Comparison of ENCODE assay signal across 14 cellular contexts in the genomic region with DNA sequence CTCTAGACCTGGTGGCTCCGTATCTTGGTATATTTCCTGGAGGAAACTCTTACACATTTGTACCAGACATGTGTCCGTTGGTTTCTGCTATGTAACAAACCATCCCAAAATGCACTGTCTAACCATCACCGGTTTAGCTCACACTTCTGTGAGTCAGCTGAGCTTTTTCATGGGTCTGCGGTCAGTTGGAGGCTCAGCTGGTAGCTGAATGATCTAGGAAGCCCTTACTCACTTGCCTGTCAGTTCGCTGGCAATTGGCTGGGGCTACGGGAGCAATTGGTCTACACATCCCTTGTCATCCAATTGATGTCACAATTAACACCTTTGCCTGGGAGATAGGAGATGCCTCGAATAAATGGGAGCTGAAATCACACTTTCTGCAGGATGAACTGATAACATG. TPM values are rescaled to one million over a fixed set of nuclear protein-coding genes. Genes with fewer than 3 reads are reported as not detected.
DNase-seq lines count a peak whose midpoint lies in the region; ATAC-seq and TF ChIP-seq lines count a peak whose summit lies in the region.
"Had no signal": no experiment of that assay in that cellular context is flagged by ENCODE, and none has a peak within 500 bp of the region (broad histone marks: within the 10 kb centered on the region; RNA-seq: fewer than 3 reads in every experiment).

No MANE protein-coding gene starts in this region.

- H3K27ac ChIP-seq in RWPE2 (ENCODE audit: poor library complexity, severe bottlenecking), result no peak overlapping the region
- H3K27ac ChIP-seq: thoracic aorta had no signal

- TF ChIP-seq CTCF in RWPE2 (IDR thresholded peaks at IDR 0.05; ENCODE audit: poor library complexity, severe bottlenecking) (no peak), epithelial cell of esophagus (IDR thresholded peaks at IDR 0.05; ENCODE audit: insufficient read depth, low read depth, low read length, missing control alignments) (no peak)

- peak; percentile 47 for ATAC-seq in activated naive CD8-positive, alpha-beta T cell treated with anti-CD3 and anti-CD28 coated beads, Interleukin-2, amount 50 U/mL, for 24 hours
- 0 out of 3 replicates have a peak, but pooled peaks have one; percentile 31 for ATAC-seq in RWPE2 (ENCODE audit: low read depth)
- ATAC-seq: left cardiac atrium had no signal

- H3K9me3 Mint-ChIP-seq in activated naive CD8-positive, alpha-beta T cell treated with anti-CD3 and anti-CD28 coated beads, Interleukin-2, amount 50 U/mL, for 24 hours, result no peaks in the 10 kb centered on the region
- H3K9me3 Mint-ChIP-seq in activated naive CD8-positive, alpha-beta T cell treated with anti-CD3 and anti-CD28 coated beads for 36 hours, result no peaks in the 10 kb centered on the region
- peaks cover 4% of the 10 kb centered on the region for H3K9me3 Mint-ChIP-seq in activated T-helper 1 cell treated with anti-CD3 and anti-CD28 coated beads, Interleukin-12 subunit alpha, Interleukin-12 subunit beta, Interleukin-2, Interleukin-4 antibody, amounts not matched to agents 30 ng/mL and 10 ng/mL and 1 ng/mL, durations not matched to agents 14 hours and 24 hours and 36 hours

- no peak overlapping the region for H3K27ac Mint-ChIP-seq in activated naive CD8-positive, alpha-beta T cell treated with anti-CD3 and anti-CD28 coated beads, Interleukin-2, amount 50 U/mL, for 24 hours
- no peak overlapping the region for H3K27ac Mint-ChIP-seq in activated naive CD8-positive, alpha-beta T cell treated with anti-CD3 and anti-CD28 coated beads for 36 hours
- no peak overlapping the region for H3K27ac Mint-ChIP-seq in activated T-helper 1 cell treated with anti-CD3 and anti-CD28 coated beads, Interleukin-12 subunit alpha, Interleukin-12 subunit beta, Interleukin-2, Interleukin-4 antibody, amounts not matched to agents 30 ng/mL and 10 ng/mL and 1 ng/mL, durations not matched to agents 14 hours and 24 hours and 36 hours

- H3K4me3 Mint-ChIP-seq in activated naive CD8-positive, alpha-beta T cell treated with anti-CD3 and anti-CD28 coated beads, Interleukin-2, amount 50 U/mL, for 24 hours, result no peak overlapping the region
- H3K4me3 Mint-ChIP-seq in activated naive CD8-positive, alpha-beta T cell treated with anti-CD3 and anti-CD28 coated beads for 36 hours, result no peak overlapping the region
- no peak overlapping the region for H3K4me3 Mint-ChIP-seq in activated T-helper 1 cell treated with anti-CD3 and anti-CD28 coated beads, Interleukin-12 subunit alpha, Interleukin-12 subunit beta, Interleukin-2, Interleukin-4 antibody, amounts not matched to agents 30 ng/mL and 10 ng/mL and 1 ng/mL, durations not matched to agents 14 hours and 24 hours and 36 hours

- no peaks in the 10 kb centered on the region for H3K36me3 ChIP-seq in RWPE2 (ENCODE audit: low read depth)
- H3K36me3 ChIP-seq in HAP-1 (replicated peaks), result no peaks in the 10 kb centered on the region
- H3K36me3 ChIP-seq: thoracic aorta had no signal

- peaks cover 24% of the 10 kb centered on the region for H3K4me1 Mint-ChIP-seq in activated naive CD8-positive, alpha-beta T cell treated with anti-CD3 and anti-CD28 coated beads, Interleukin-2, amount 50 U/mL, for 24 hours
- peaks cover 12% of the 10 kb centered on the region for H3K4me1 Mint-ChIP-seq in activated naive CD8-positive, alpha-beta T cell treated with anti-CD3 and anti-CD28 coated beads for 36 hours
- peaks cover 26% of the 10 kb centered on the region for H3K4me1 Mint-ChIP-seq in activated T-helper 1 cell treated with anti-CD3 and anti-CD28 coated beads, Interleukin-12 subunit alpha, Interleukin-12 subunit beta, Interleukin-2, Interleukin-4 antibody, amounts not matched to agents 30 ng/mL and 10 ng/mL and 1 ng/mL, durations not matched to agents 14 hours and 24 hours and 36 hours (ENCODE audit: low read depth)

- intact Hi-C loops in activated T-helper 1 cell treated with anti-CD3 and anti-CD28 coated beads, Interleukin-12 subunit alpha, Interleukin-12 subunit beta, Interleukin-2, Interleukin-4 antibody, amounts not matched to agents 30 ng/mL and 10 ng/mL and 1 ng/mL, durations not matched to agents 14 hours and 24 hours and 36 hours (cut with micrococcal nuclease), result no loop called here

- H3K27me3 ChIP-seq in RWPE2 (ENCODE audit: insufficient read depth, poor library complexity, severe bottlenecking), result no peaks in the 10 kb centered on the region
- H3K27me3 ChIP-seq in HAP-1 (ENCODE audit: low read depth), result peaks cover 27% of the 10 kb centered on the region

- peaks cover 5% of the 10 kb centered on the region for H3K27me3 Mint-ChIP-seq in activated naive CD8-positive, alpha-beta T cell treated with anti-CD3 and anti-CD28 coated beads, Interleukin-2, amount 50 U/mL, for 24 hours
- peaks cover 6% of the 10 kb centered on the region for H3K27me3 Mint-ChIP-seq in activated naive CD8-positive, alpha-beta T cell treated with anti-CD3 and anti-CD28 coated beads for 36 hours
- H3K27me3 Mint-ChIP-seq in activated T-helper 1 cell treated with anti-CD3 and anti-CD28 coated beads, Interleukin-12 subunit alpha, Interleukin-12 subunit beta, Interleukin-2, Interleukin-4 antibody, amounts not matched to agents 30 ng/mL and 10 ng/mL and 1 ng/mL, durations not matched to agents 14 hours and 24 hours and 36 hours (ENCODE audit: insufficient read depth), result peaks cover 9% of the 10 kb centered on the region

- H3K4me1 ChIP-seq in RWPE2 (ENCODE audit: insufficient read depth, poor library complexity, severe bottlenecking), result no peaks in the 10 kb centered on the region
- H3K4me1 ChIP-seq in HAP-1, result no peaks in the 10 kb centered on the region

- H3K9me3 ChIP-seq in RWPE2 (ENCODE audit: severe bottlenecking) (no peaks in the 10 kb centered on the region), HAP-1 (no peaks in the 10 kb centered on the region)
- H3K9me3 ChIP-seq: thoracic aorta had no signal

- in situ Hi-C loops in HAP-1 (cut with MboI; ENCODE audit: low sequenced_read_pairs), result no loop called here

- H3K36me3 Mint-ChIP-seq in activated naive CD8-positive, alpha-beta T cell treated with anti-CD3 and anti-CD28 coated beads, Interleukin-2, amount 50 U/mL, for 24 hours (ENCODE audit: low read depth), result no peaks in the 10 kb centered on the region
- no peaks in the 10 kb centered on the region for H3K36me3 Mint-ChIP-seq in activated naive CD8-positive, alpha-beta T cell treated with anti-CD3 and anti-CD28 coated beads for 36 hours
- H3K36me3 Mint-ChIP-seq in activated T-helper 1 cell treated with anti-CD3 and anti-CD28 coated beads, Interleukin-12 subunit alpha, Interleukin-12 subunit beta, Interleukin-2, Interleukin-4 antibody, amounts not matched to agents 30 ng/mL and 10 ng/mL and 1 ng/mL, durations not matched to agents 14 hours and 24 hours and 36 hours (ENCODE audit: low read depth), result peaks cover 2% of the 10 kb centered on the region

- H3K4me3 ChIP-seq in RWPE2 (ENCODE audit: severe bottlenecking) (no peak overlapping the region), epithelial cell of esophagus (ENCODE audit: low read length) (no peak overlapping the region), HAP-1 (no peak overlapping the region)
- H3K4me3 ChIP-seq: thoracic aorta had no signal

- DNase-seq in activated naive CD8-positive, alpha-beta T cell treated with anti-CD3 and anti-CD28 coated beads, Interleukin-2, amount 50 U/mL, for 24 hours, result no peak
- no peak for DNase-seq in activated naive CD8-positive, alpha-beta T cell treated with anti-CD3 and anti-CD28 coated beads for 36 hours
- DNase-seq in RWPE2 (ENCODE audit: low spot score) (no peak), epithelial cell of esophagus (ENCODE audit: low read depth) (peak; percentile 63), stromal cell of bone marrow (ENCODE audit: low read depth) (peak; percentile 76), HAP-1 (ENCODE audit: low spot score in 2 of 2) (no peak), NAMALWA (ENCODE audit: low spot score) (no peak)
- DNase-seq in activated T-helper 1 cell treated with anti-CD3 and anti-CD28 coated beads, Interleukin-12 subunit alpha, Interleukin-12 subunit beta, Interleukin-2, Interleukin-4 antibody, amounts not matched to agents 30 ng/mL and 10 ng/mL and 1 ng/mL, durations not matched to agents 14 hours and 24 hours and 36 hours (ENCODE audit: low spot score), result no peak
- DNase-seq: activated effector memory CD4-positive, alpha-beta T cell treated with anti-CD3 and anti-CD28 coated beads, Interleukin-2, amount 50 U/mL, for 16 hours; left cardiac atrium; NCI-H146; NCI-H524 treated with DMSO at 0.1 percent for 48 hours; Right ventricle myocardium superior had no signal

RNA-seq across cellular contexts. Expression of gene WHRN, which starts 11.6 kb away (rescaled TPM):
- total RNA-seq in activated naive CD8-positive, alpha-beta T cell treated with anti-CD3 and anti-CD28 coated beads for 36 hours, result 1 to 10 TPM; 4.6 to 5.8 TPM
- total RNA-seq in activated T-helper 1 cell treated with anti-CD3 and anti-CD28 coated beads, Interleukin-12 subunit alpha, Interleukin-12 subunit beta, Interleukin-2, Interleukin-4 antibody, amounts not matched to agents 30 ng/mL and 10 ng/mL and 1 ng/mL, durations not matched to agents 14 hours and 24 hours and 36 hours, result 2.2 and 2.4 TPM in 2 replicates

Comparison
In these comparisons a context has a peak if more than half of its experiments do, and no peak if none do; other contexts are left out.
1. DNase-seq: peak in epithelial cell of esophagus (single experiment) and stromal cell of bone marrow (single experiment); none in activated naive CD8-positive, alpha-beta T cell treated with anti-CD3 and anti-CD28 coated beads, Interleukin-2, amount 50 U/mL, for 24 hours (single experiment), activated naive CD8-positive, alpha-beta T cell treated with anti-CD3 and anti-CD28 coated beads for 36 hours (single experiment), RWPE2 (single experiment), HAP-1 (0 of 2), NAMALWA (single experiment) and activated T-helper 1 cell treated with anti-CD3 and anti-CD28 coated beads, Interleukin-12 subunit alpha, Interleukin-12 subunit beta, Interleukin-2, Interleukin-4 antibody, amounts not matched to agents 30 ng/mL and 10 ng/mL and 1 ng/mL, durations not matched to agents 14 hours and 24 hours and 36 hours (single experiment).